In genomic region chr2:69386376-69386775, GRCh38 we compare ENCODE assay signal across 8 cellular contexts. TPM values are rescaled to one million over a fixed set of nuclear protein-coding genes. Genes with fewer than 3 reads are reported as not detected.
DNase-seq lines count a peak whose midpoint lies in the region; TF ChIP-seq lines count a peak whose summit lies in the region.

No MANE protein-coding gene starts in this region.

- H3K27ac ChIP-seq in DOHH2 (ENCODE audit: low read depth, low read length) = peak overlapping the region; percentile 22
- peak overlapping the region; percentile 72; the same call in 1 of the 2 replicates for H3K27ac ChIP-seq in HEK293 (ENCODE audit: extremely low read depth, low read depth, low read length)
- H3K27ac ChIP-seq in iPS-18a (ENCODE audit: low read length) = no peak overlapping the region
- peak overlapping the region; percentile 73 for H3K27ac ChIP-seq in substantia nigra (ENCODE audit: low read depth, low read length, poor library complexity, severe bottlenecking)

- CTCF ChIA-PET in HEK293 (lab: Yijun Ruan, JAX) = interaction anchor here (0.7 to 1.3 kb wide), 2 partner anchors 11 to 232 kb away, joined by 3 to 4 read pairs; no protein-coding TSS in a partner anchor

- peaks cover 58% of the 10 kb centered on the region for H3K79me2 ChIP-seq in DOHH2 (ENCODE audit: control insufficient read depth, low read length)

- no peaks in the 10 kb centered on the region for H3K27me3 ChIP-seq in DOHH2 (ENCODE audit: control insufficient read depth, low read length)
- peaks cover 9% of the 10 kb centered on the region for H3K27me3 ChIP-seq in iPS-18a (ENCODE audit: control insufficient read depth, insufficient read depth, low read length)

- POLR2A ChIA-PET in HEK293 (lab: Yijun Ruan, JAX) = interaction anchor here (1.8 to 1.9 kb wide), 2 partner anchors 9 to 51 kb away, joined by 4 to 12 read pairs; partner anchors contain the start of gene NFU1

- H3K9me3 ChIP-seq in DOHH2 (ENCODE audit: control insufficient read depth, insufficient read depth, low read length) (no peaks in the 10 kb centered on the region), HEK293 (ENCODE audit: control insufficient read depth, insufficient read depth, low read depth, low read length) (no peaks in the 10 kb centered on the region), iPS-18a (ENCODE audit: control insufficient read depth, low read depth, low read length) (no peaks in the 10 kb centered on the region)

- H3F3A ChIP-seq in DOHH2 (ENCODE audit: control insufficient read depth, insufficient read depth) = peaks cover 6% of the 10 kb centered on the region; the same call in 1 of the 2 replicates

- peaks cover 34% of the 10 kb centered on the region for H3K4me1 ChIP-seq in DOHH2 (ENCODE audit: control insufficient read depth, low read length)
- H3K4me1 ChIP-seq in HEK293 (ENCODE audit: control insufficient read depth, insufficient read depth, low read length) = no peaks in the 10 kb centered on the region
- H3K4me1 ChIP-seq in iPS-18a (ENCODE audit: control insufficient read depth, low read depth, low read length) = peaks cover 16% of the 10 kb centered on the region

- peaks cover 6% of the 10 kb centered on the region; the same call in 1 of the 2 replicates for H3K36me3 ChIP-seq in DOHH2 (ENCODE audit: control insufficient read depth, low read length)
- no peaks in the 10 kb centered on the region; a peak in 1 of 3 replicates for H3K36me3 ChIP-seq in HEK293 (ENCODE audit: control insufficient read depth in 2 of 2, insufficient read depth in 1 of 2, low read length in 2 of 2)
- H3K36me3 ChIP-seq in iPS-18a (ENCODE audit: control insufficient read depth, low read depth, low read length) = no peaks in the 10 kb centered on the region

- peak overlapping the region; percentile 63 for H3K9ac ChIP-seq in iPS-18a (ENCODE audit: low read length)

- H3K4me3 ChIP-seq in DOHH2 (ENCODE audit: low read length) = peak overlapping the region; percentile 88
- peak overlapping the region; percentile 98 for H3K4me3 ChIP-seq in HEK293 (ENCODE audit: low read depth, low read length)
- H3K4me3 ChIP-seq in WI38 (ENCODE audit: low read depth, low read length) = peak overlapping the region; percentile 84
- peak overlapping the region; percentile 76 for H3K4me3 ChIP-seq in iPS-18a (ENCODE audit: low read length)

- no peaks in the 10 kb centered on the region for H4K20me1 ChIP-seq in DOHH2 (ENCODE audit: control insufficient read depth, insufficient read depth, low read depth, low read length)

- no peaks in the 10 kb centered on the region for H3K9me2 ChIP-seq in DOHH2 (replicated peaks; ENCODE audit: control insufficient read depth, low read length)

- no peak for DNase-seq in substantia nigra (lab: John Stamatoyannopoulos, UW)
- DNase-seq in SK-N-DZ (ENCODE audit: low spot score) = no peak
- no peak for DNase-seq in NCI-H2107 (lab: John Stamatoyannopoulos, UW)
- no peak for DNase-seq in germinal center (ENCODE audit: low spot score)

- H3K4me2 ChIP-seq in DOHH2 (ENCODE audit: low read length) = peak overlapping the region; percentile 83

- no peak for TF ChIP-seq CTCF in DOHH2 (IDR thresholded peaks at IDR 0.05; ENCODE audit: low read depth, low read length, poor library complexity, severe bottlenecking)
- no peak for TF ChIP-seq CTCF in HEK293 (tag by site-specific recombination; IDR thresholded peaks at IDR 0.05)
- TF ChIP-seq CTCF in WI38 (IDR thresholded peaks at IDR 0.05; ENCODE audit: low read depth, low read length) = no peak

TF ChIP-seq in HEK293, 187 proteins besides CTCF, POLR2A, EP300 and RAD21:
- TF ChIP-seq ZNF335 (tag by site-specific recombination; conservative IDR thresholded peaks at IDR 0.05) (peak; percentile 54), ZNF394 (tag by site-specific recombination; IDR thresholded peaks at IDR 0.05; ENCODE audit: borderline replicate concordance) (no peak)

RNA-seq across cellular contexts. Expression of gene GFPT1, which starts 0.7 kb away (rescaled TPM):
- 15.2 and 17.7 TPM in 2 replicates for polyA plus RNA-seq in SK-N-DZ (2014; cell fraction: cytosol; rRNA removed)
- 5.2 and 7.5 TPM in 2 replicates for polyA plus RNA-seq in SK-N-DZ (2014; cell fraction: nucleus; rRNA removed)

RNA-seq across cellular contexts. Expression of gene NFU1, which starts 50.9 kb away (rescaled TPM):
- 46.9 and 67.5 TPM in 2 replicates for polyA plus RNA-seq in SK-N-DZ (2014; cell fraction: cytosol; rRNA removed)
- polyA plus RNA-seq in SK-N-DZ (2014; cell fraction: nucleus; rRNA removed) = 24.3 and 46.2 TPM in 2 replicates
